ENCODE assay signal across 16 cellular contexts in genomic region chrX:149837639-149838038, GRCh38. TPM values are rescaled to one million over a fixed set of nuclear protein-coding genes. Genes with fewer than 3 reads are reported as not detected.
DNase-seq lines count a peak whose midpoint lies in the region; ATAC-seq and TF ChIP-seq lines count a peak whose summit lies in the region.
"Had no signal": no experiment of that assay in that cellular context is flagged by ENCODE, and none has a peak within 500 bp of the region (broad histone marks: within the 10 kb centered on the region; RNA-seq: fewer than 3 reads in every experiment).

No MANE protein-coding gene starts in this region.

- CTCF ChIA-PET in RWPE1 (lab: Yijun Ruan, JAX), result no interaction called here

- no peak for TF ChIP-seq CTCF in RWPE1 (conservative IDR thresholded peaks at IDR 0.05; ENCODE audit: low read depth)

- peaks cover 4% of the 10 kb centered on the region for H3K4me1 Mint-ChIP-seq in activated T-helper 17 cell treated with anti-CD3 and anti-CD28 coated beads, Interleukin-2, amount 50 U/mL, for 72 hours

- no peaks in the 10 kb centered on the region for H3K27me3 Mint-ChIP-seq in activated T-helper 17 cell treated with anti-CD3 and anti-CD28 coated beads, Interleukin-2, amount 50 U/mL, for 72 hours

- POLR2A ChIA-PET in RWPE1 (lab: Yijun Ruan, JAX; ENCODE audit: low non-redundant PET), result no interaction called here

- no peak for DNase-seq in RWPE1 (ENCODE audit: low spot score)
- no peak for DNase-seq in NOMO-1 (lab: John Stamatoyannopoulos, UW; ENCODE audit: unreplicated experiment in 2 of 2)
- no peak for DNase-seq in nucleus accumbens (lab: John Stamatoyannopoulos, UW)
- DNase-seq: activated gamma-delta T cell treated with Interleukin-2 at 50 U/mL for 16 hours; central memory CD4-positive, alpha-beta T cell; kidney glomerular epithelial cell; MG63; NCI-H2107; right lobe of liver had no signal

- H3K9me3 Mint-ChIP-seq in activated T-helper 17 cell treated with anti-CD3 and anti-CD28 coated beads, Interleukin-2, amount 50 U/mL, for 72 hours, result no peaks in the 10 kb centered on the region

- H3K27ac ChIP-seq in RWPE1, result no peak overlapping the region
- H3K27ac ChIP-seq: BLaER1 treated with 17β-estradiol and CSF1 and Interleukin-3, amounts not matched to agents 10 nM and 100 nM; HL-60; right lobe of liver had no signal

- H3K4me3 Mint-ChIP-seq in activated T-helper 17 cell treated with anti-CD3 and anti-CD28 coated beads, Interleukin-2, amount 50 U/mL, for 72 hours, result no peak overlapping the region

- no peaks in the 10 kb centered on the region for H3K36me3 Mint-ChIP-seq in activated T-helper 17 cell treated with anti-CD3 and anti-CD28 coated beads, Interleukin-2, amount 50 U/mL, for 72 hours (ENCODE audit: low read depth)

- H3K27ac Mint-ChIP-seq in activated T-helper 17 cell treated with anti-CD3 and anti-CD28 coated beads, Interleukin-2, amount 50 U/mL, for 72 hours, result no peak overlapping the region

- ATAC-seq in GM18508 (IDR thresholded peaks at IDR 0.05; ENCODE audit: insufficient read depth, unreplicated experiment) (peak; percentile 69), GM19025 (IDR thresholded peaks at IDR 0.05; ENCODE audit: low read depth, unreplicated experiment) (peak; percentile 87), HG02870 (IDR thresholded peaks at IDR 0.05; ENCODE audit: unreplicated experiment) (peak; percentile 97), GM18870 (IDR thresholded peaks at IDR 0.05; ENCODE audit: unreplicated experiment) (no peak)
- ATAC-seq in activated T-helper 17 cell treated with anti-CD3 and anti-CD28 coated beads, Interleukin-2, amount 50 U/mL, for 72 hours (replicated peaks), result peak; percentile 89
- ATAC-seq: right lobe of liver had no signal

RNA-seq across cellular contexts. Expression of gene MAGEA8, which starts 43.3 kb away (rescaled TPM):
- total RNA-seq in activated T-helper 17 cell treated with anti-CD3 and anti-CD28 coated beads, Interleukin-2, amount 50 U/mL, for 72 hours, result not detected
- total RNA-seq: right lobe of liver had no signal

RNA-seq across cellular contexts. Expression of gene MAGEA9, which starts 55.9 kb away (rescaled TPM):
- total RNA-seq in activated T-helper 17 cell treated with anti-CD3 and anti-CD28 coated beads, Interleukin-2, amount 50 U/mL, for 72 hours, result not detected
- total RNA-seq: right lobe of liver had no signal
